Comparison of ENCODE assay signal across 11 cellular contexts in the genomic region with DNA sequence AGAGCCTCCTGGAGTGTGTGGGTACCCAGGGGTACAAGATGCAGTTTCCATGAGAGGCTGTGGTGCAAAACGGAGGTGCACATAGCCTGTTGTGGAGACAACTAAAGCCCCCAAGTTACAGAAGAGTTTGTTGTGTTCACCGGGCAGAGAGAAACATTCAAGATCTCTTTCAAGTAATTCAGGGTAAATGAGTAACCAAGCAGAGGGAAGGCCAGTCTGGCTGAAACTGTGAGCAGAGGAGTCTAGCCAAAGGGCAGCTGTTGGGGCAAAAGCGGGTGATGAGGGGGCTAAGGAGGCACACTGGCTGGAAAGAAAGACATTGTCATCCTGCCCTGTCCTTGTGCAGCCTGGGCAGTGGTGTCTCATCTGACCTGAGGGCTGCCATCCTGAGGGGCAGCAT. TPM values are rescaled to one million over a fixed set of nuclear protein-coding genes. Genes with fewer than 3 reads are reported as not detected.
DNase-seq lines count a peak whose midpoint lies in the region; ATAC-seq lines count a peak whose summit lies in the region.
"Had no signal": no experiment of that assay in that cellular context is flagged by ENCODE, and none has a peak within 500 bp of the region (broad histone marks: within the 10 kb centered on the region; RNA-seq: fewer than 3 reads in every experiment).

No MANE protein-coding gene starts in this region.

- no peaks in the 10 kb centered on the region for H3K27me3 Mint-ChIP-seq in activated CD4-positive, alpha-beta T cell treated with anti-CD3 and anti-CD28 coated beads for 36 hours

- H3K9me3 Mint-ChIP-seq in activated CD4-positive, alpha-beta T cell treated with anti-CD3 and anti-CD28 coated beads for 36 hours (ENCODE audit: low read depth): no peaks in the 10 kb centered on the region
- peaks cover 5% of the 10 kb centered on the region for H3K9me3 Mint-ChIP-seq in stimulated activated effector memory CD8-positive, alpha-beta T cell treated with anti-CD3 and anti-CD28 coated beads, Interleukin-12 subunit alpha, Interleukin-12 subunit beta, amount 100 ng/mL, for 72 hours

- intact Hi-C loops in activated CD4-positive, alpha-beta T cell treated with anti-CD3 and anti-CD28 coated beads for 36 hours (cut with DNase I, micrococcal nuclease): no loop called here

- H3K4me3 Mint-ChIP-seq in activated CD4-positive, alpha-beta T cell treated with anti-CD3 and anti-CD28 coated beads for 36 hours: no peak overlapping the region
- no peak overlapping the region for H3K4me3 Mint-ChIP-seq in stimulated activated effector memory CD8-positive, alpha-beta T cell treated with anti-CD3 and anti-CD28 coated beads, Interleukin-12 subunit alpha, Interleukin-12 subunit beta, amount 100 ng/mL, for 72 hours

- H3K27ac Mint-ChIP-seq in activated CD4-positive, alpha-beta T cell treated with anti-CD3 and anti-CD28 coated beads for 36 hours: peak overlapping the region; percentile 19
- H3K27ac Mint-ChIP-seq in stimulated activated effector memory CD8-positive, alpha-beta T cell treated with anti-CD3 and anti-CD28 coated beads, Interleukin-12 subunit alpha, Interleukin-12 subunit beta, amount 100 ng/mL, for 72 hours: peak overlapping the region; percentile 62

- no peak for ATAC-seq in activated CD4-positive, alpha-beta T cell treated with anti-CD3 and anti-CD28 coated beads for 36 hours
- ATAC-seq in GM21786 (IDR thresholded peaks at IDR 0.05; ENCODE audit: unreplicated experiment): peak; percentile 91
- ATAC-seq in HG03457 (IDR thresholded peaks at IDR 0.05; ENCODE audit: unreplicated experiment): peak; percentile 72
- ATAC-seq in stimulated activated effector memory CD8-positive, alpha-beta T cell treated with anti-CD3 and anti-CD28 coated beads, Interleukin-12 subunit alpha, Interleukin-12 subunit beta, amount 100 ng/mL, for 72 hours: no peak

- H3K36me3 Mint-ChIP-seq in activated CD4-positive, alpha-beta T cell treated with anti-CD3 and anti-CD28 coated beads for 36 hours (ENCODE audit: low read depth): no peaks in the 10 kb centered on the region
- H3K36me3 Mint-ChIP-seq in stimulated activated effector memory CD8-positive, alpha-beta T cell treated with anti-CD3 and anti-CD28 coated beads, Interleukin-12 subunit alpha, Interleukin-12 subunit beta, amount 100 ng/mL, for 72 hours: no peaks in the 10 kb centered on the region

- peaks cover 33% of the 10 kb centered on the region for H3K4me1 Mint-ChIP-seq in activated CD4-positive, alpha-beta T cell treated with anti-CD3 and anti-CD28 coated beads for 36 hours
- peaks cover 41% of the 10 kb centered on the region for H3K4me1 Mint-ChIP-seq in stimulated activated effector memory CD8-positive, alpha-beta T cell treated with anti-CD3 and anti-CD28 coated beads, Interleukin-12 subunit alpha, Interleukin-12 subunit beta, amount 100 ng/mL, for 72 hours

- POLR2A ChIA-PET in activated CD4-positive, alpha-beta T cell treated with anti-CD3 and anti-CD28 coated beads for 36 hours (lab: Charles Lee): no interaction called here

- CTCF ChIA-PET in activated CD4-positive, alpha-beta T cell treated with anti-CD3 and anti-CD28 coated beads for 36 hours (lab: Charles Lee): no interaction called here

- no peak for DNase-seq in activated CD4-positive, alpha-beta T cell treated with anti-CD3 and anti-CD28 coated beads for 36 hours
- DNase-seq in activated CD4-positive, alpha-beta T cell treated with anti-CD3 and anti-CD28 coated beads for 1 hour: no peak
- DNase-seq in stimulated activated effector memory CD8-positive, alpha-beta T cell treated with anti-CD3 and anti-CD28 coated beads, Interleukin-12 subunit alpha, Interleukin-12 subunit beta, amount 100 ng/mL, for 72 hours (ENCODE audit: low spot score in 2 of 2): no peak
- no peak for DNase-seq in dedifferentiated amniotic fluid mesenchymal stem cell (ENCODE audit: extremely low spot score)
- no peak for DNase-seq in activated T-cell treated with anti-CD3 and anti-CD28 coated beads, Interleukin-2, amount 50 U/mL, for 1 hour
- no peak for DNase-seq in NK-92 (lab: John Stamatoyannopoulos, UW; ENCODE audit: unreplicated experiment)
- DNase-seq: activated effector memory CD4-positive, alpha-beta T cell treated with anti-CD3 and anti-CD28 coated beads, Interleukin-2, amount 50 U/mL, for 16 hours; stimulated activated naive CD4-positive, alpha-beta T cell; WERI-Rb-1 had no signal

RNA-seq across cellular contexts. Expression of gene CXCR4, which starts 52.0 kb away (rescaled TPM):
- 10 to 100 TPM; 75.4 to 89.3 TPM for total RNA-seq in activated CD4-positive, alpha-beta T cell treated with anti-CD3 and anti-CD28 coated beads for 36 hours

Comparison
In these comparisons a context has a peak if more than half of its experiments do, and no peak if none do; other contexts are left out.
1. ATAC-seq: peak in GM21786 (single experiment) and HG03457 (single experiment); none in activated CD4-positive, alpha-beta T cell treated with anti-CD3 and anti-CD28 coated beads for 36 hours (single experiment) and stimulated activated effector memory CD8-positive, alpha-beta T cell treated with anti-CD3 and anti-CD28 coated beads, Interleukin-12 subunit alpha, Interleukin-12 subunit beta, amount 100 ng/mL, for 72 hours (single experiment).